11 cellular contexts compared by ENCODE assay signal in genomic region chr11:47178737-47179654, GRCh38. TPM values are rescaled to one million over a fixed set of nuclear protein-coding genes. Genes with fewer than 3 reads are reported as not detected.
DNase-seq lines count a peak whose midpoint lies in the region; ATAC-seq, FAIRE-seq and TF ChIP-seq lines count a peak whose summit lies in the region.
"Had no signal": no experiment of that assay in that cellular context is flagged by ENCODE, and none has a peak within 500 bp of the region (broad histone marks: within the 10 kb centered on the region; RNA-seq: fewer than 3 reads in every experiment).

No MANE protein-coding gene starts in this region.

- no peak for DNase-seq in activated CD8-positive, alpha-beta T cell treated with anti-CD3 and anti-CD28 coated beads, Interleukin-2, amount 10 ng/mL, durations not matched to agents 7 days and 5 days
- no peak for DNase-seq in activated CD8-positive, alpha-beta T cell treated with anti-CD3 and anti-CD28 coated beads for 36 hours
- no peak for DNase-seq in activated naive CD8-positive, alpha-beta T cell treated with anti-CD3 and anti-CD28 coated beads, Interleukin-2, amount 50 U/mL, for 24 hours
- DNase-seq in HepG2 (ENCODE audit: low spot score) = no peak
- DNase-seq in substantia nigra (lab: John Stamatoyannopoulos, UW) = peak in 1 of 49 donors; percentile 19
- DNase-seq in NCI-H1092 (lab: John Stamatoyannopoulos, UW) = no peak
- DNase-seq in omental fat pad (ENCODE audit: low spot score) = no peak
- DNase-seq: cortex of kidney, NCI-H1417 treated with DMSO at 0.1 percent for 48 hours had no signal

- intact Hi-C loops in activated CD8-positive, alpha-beta T cell treated with anti-CD3 and anti-CD28 coated beads for 36 hours (cut with micrococcal nuclease) = loop anchor here (5.0 kb wide), 2 partner anchors 38 to 78 kb away; partner anchors contain the start of gene NR1H3
- intact Hi-C loops in HepG2 (cut with micrococcal nuclease; ENCODE audit: unreplicated experiment) = loop anchor here (1.0 kb wide), 1 partner anchor 37 kb away; no protein-coding TSS in a partner anchor

- peak overlapping the region; percentile 62 for H3K27ac Mint-ChIP-seq in activated CD8-positive, alpha-beta T cell treated with anti-CD3 and anti-CD28 coated beads, Interleukin-2, amount 10 ng/mL, durations not matched to agents 7 days and 5 days
- H3K27ac Mint-ChIP-seq in activated CD8-positive, alpha-beta T cell treated with anti-CD3 and anti-CD28 coated beads for 36 hours = no peak overlapping the region
- H3K27ac Mint-ChIP-seq in activated naive CD8-positive, alpha-beta T cell treated with anti-CD3 and anti-CD28 coated beads, Interleukin-2, amount 50 U/mL, for 24 hours = peak overlapping the region; percentile 59

- H3K9me3 ChIP-seq in HepG2 (ENCODE audit: low read length) = no peaks in the 10 kb centered on the region
- H3K9me3 ChIP-seq: A549 had no signal

- no TSS peak for BruUV-seq in HepG2 (replicated peaks; lab: Mats Ljungman, UMichigan)

- 0 out of 2 replicates have a peak, but pooled peaks cover 2% of the 10 kb centered on the region for H4K20me1 ChIP-seq in HepG2 (ENCODE audit: insufficient read depth, low read length)

- peaks cover 7% of the 10 kb centered on the region for H3K36me3 Mint-ChIP-seq in activated CD8-positive, alpha-beta T cell treated with anti-CD3 and anti-CD28 coated beads, Interleukin-2, amount 10 ng/mL, durations not matched to agents 7 days and 5 days (ENCODE audit: low read depth)
- peaks cover 8% of the 10 kb centered on the region for H3K36me3 Mint-ChIP-seq in activated CD8-positive, alpha-beta T cell treated with anti-CD3 and anti-CD28 coated beads for 36 hours (ENCODE audit: low read depth)
- H3K36me3 Mint-ChIP-seq in activated naive CD8-positive, alpha-beta T cell treated with anti-CD3 and anti-CD28 coated beads, Interleukin-2, amount 50 U/mL, for 24 hours (ENCODE audit: low read depth) = peaks cover 8% of the 10 kb centered on the region

- no peak overlapping the region for H3K4me3 ChIP-seq in HepG2 (replicated peaks in 1 of 3; ENCODE audit: insufficient read depth in 1 of 3, low read depth in 2 of 3, low read length in 3 of 3)
- H3K4me3 ChIP-seq: A549 had no signal

- 96% methylated on average over 10 of the region's 23 CpGs for WGBS in HepG2 (ENCODE audit: low lambda C conversion rate)

- ATAC-seq in activated CD8-positive, alpha-beta T cell treated with anti-CD3 and anti-CD28 coated beads, Interleukin-2, amount 10 ng/mL, durations not matched to agents 7 days and 5 days = no peak
- ATAC-seq in activated CD8-positive, alpha-beta T cell treated with anti-CD3 and anti-CD28 coated beads for 36 hours = no peak
- no peak for ATAC-seq in activated naive CD8-positive, alpha-beta T cell treated with anti-CD3 and anti-CD28 coated beads, Interleukin-2, amount 50 U/mL, for 24 hours
- ATAC-seq in HepG2 (no peak), HG03469 (IDR thresholded peaks at IDR 0.05; ENCODE audit: unreplicated experiment) (no peak), omental fat pad (ENCODE audit: low FRiP score) (no peak)

- no peak for TF ChIP-seq POLR2A in HepG2 (IDR thresholded peaks at IDR 0.05; ENCODE audit: insufficient read depth in 1 of 2, low read depth in 2 of 2, low read length in 2 of 2)

- in situ Hi-C loops in HepG2 (cut with HindIII; ENCODE audit: extremely low pct_ligation_motif_present, low pct_unique_long_range_greater_than_20kb) = loop anchor here (5.0 kb wide), 2 partner anchors 68 to 173 kb away; partner anchors contain the start of genes ACP2 and MYBPC3

- H3K27me3 Mint-ChIP-seq in activated CD8-positive, alpha-beta T cell treated with anti-CD3 and anti-CD28 coated beads, Interleukin-2, amount 10 ng/mL, durations not matched to agents 7 days and 5 days (ENCODE audit: low read depth) = peaks cover 2% of the 10 kb centered on the region
- no peaks in the 10 kb centered on the region for H3K27me3 Mint-ChIP-seq in activated CD8-positive, alpha-beta T cell treated with anti-CD3 and anti-CD28 coated beads for 36 hours
- peaks cover 5% of the 10 kb centered on the region for H3K27me3 Mint-ChIP-seq in activated naive CD8-positive, alpha-beta T cell treated with anti-CD3 and anti-CD28 coated beads, Interleukin-2, amount 50 U/mL, for 24 hours

- POLR2A ChIA-PET in activated CD8-positive, alpha-beta T cell treated with anti-CD3 and anti-CD28 coated beads, Interleukin-2, amount 10 ng/mL, durations not matched to agents 7 days and 5 days (lab: Charles Lee) = interaction anchor here (0.8 to 3.0 kb wide), 7 partner anchors 24 to 122 kb away, joined by 3 to 29 read pairs (median 3); partner anchors contain the start of genes ACP2 and DDB2
- POLR2A ChIA-PET in activated CD8-positive, alpha-beta T cell treated with anti-CD3 and anti-CD28 coated beads for 36 hours (lab: Charles Lee) = interaction anchor here (0.6 to 5.5 kb wide), 4 partner anchors 8 to 232 kb away, joined by 3 to 41 read pairs (median 9); partner anchors contain the start of genes ACP2, DDB2 and PACSIN3
- POLR2A ChIA-PET in HepG2 (lab: Yijun Ruan, JAX) = interaction anchor here (1.4 to 4.7 kb wide), 8 partner anchors 9 to 89 kb away, joined by 3 to 81 read pairs (median 28); partner anchors contain the start of genes ACP2, DDB2, NR1H3 and PACSIN3

- H3K27ac ChIP-seq in HepG2 (ENCODE audit: extremely low read length, insufficient read depth, low read length) = peak overlapping the region; percentile 84
- H3K27ac ChIP-seq in substantia nigra (ENCODE audit: low read depth, low read length, poor library complexity, severe bottlenecking) = peak overlapping the region; percentile 100

- no peaks in the 10 kb centered on the region for H3K9me3 Mint-ChIP-seq in activated CD8-positive, alpha-beta T cell treated with anti-CD3 and anti-CD28 coated beads, Interleukin-2, amount 10 ng/mL, durations not matched to agents 7 days and 5 days (ENCODE audit: insufficient read depth)
- no peaks in the 10 kb centered on the region for H3K9me3 Mint-ChIP-seq in activated CD8-positive, alpha-beta T cell treated with anti-CD3 and anti-CD28 coated beads for 36 hours
- no peaks in the 10 kb centered on the region for H3K9me3 Mint-ChIP-seq in activated naive CD8-positive, alpha-beta T cell treated with anti-CD3 and anti-CD28 coated beads, Interleukin-2, amount 50 U/mL, for 24 hours

- no peak overlapping the region for H2AFZ ChIP-seq in HepG2 (ENCODE audit: low read length)

- no peak overlapping the region for H3K4me3 Mint-ChIP-seq in activated CD8-positive, alpha-beta T cell treated with anti-CD3 and anti-CD28 coated beads, Interleukin-2, amount 10 ng/mL, durations not matched to agents 7 days and 5 days
- H3K4me3 Mint-ChIP-seq in activated CD8-positive, alpha-beta T cell treated with anti-CD3 and anti-CD28 coated beads for 36 hours = no peak overlapping the region
- no peak overlapping the region for H3K4me3 Mint-ChIP-seq in activated naive CD8-positive, alpha-beta T cell treated with anti-CD3 and anti-CD28 coated beads, Interleukin-2, amount 50 U/mL, for 24 hours

- TF ChIP-seq CTCF in activated CD8-positive, alpha-beta T cell treated with anti-CD3 and anti-CD28 coated beads for 36 hours (IDR thresholded peaks at IDR 0.05) = no peak
- TF ChIP-seq CTCF in HepG2 (CRISPR knock-in tag; IDR thresholded peaks at IDR 0.05) = no peak
- TF ChIP-seq CTCF in omental fat pad (IDR thresholded peaks at IDR 0.05) = no peak

- H3K79me2 ChIP-seq in HepG2 (ENCODE audit: insufficient read depth, low read length) = peaks cover 41% of the 10 kb centered on the region

- CTCF ChIA-PET in activated CD8-positive, alpha-beta T cell treated with anti-CD3 and anti-CD28 coated beads, Interleukin-2, amount 10 ng/mL, durations not matched to agents 7 days and 5 days (lab: Charles Lee) = interaction anchor here (0.6 to 4.8 kb wide), 20 partner anchors 8 to 276 kb away, joined by 3 to 54 read pairs (median 5); partner anchors contain the start of genes ACP2, DDB2 and NR1H3
- CTCF ChIA-PET in activated CD8-positive, alpha-beta T cell treated with anti-CD3 and anti-CD28 coated beads for 36 hours (lab: Charles Lee) = interaction anchor here (0.6 to 5.1 kb wide), 28 partner anchors 9 to 286 kb away, joined by 3 to 46 read pairs (median 4); partner anchors contain the start of genes ACP2, DDB2, MADD and NR1H3
- CTCF ChIA-PET in HepG2 (lab: Yijun Ruan, JAX; ENCODE audit: low intra/inter-chr PET ratio, low total read pairs) = interaction anchor here (0.8 to 3.9 kb wide), 3 partner anchors 80 to 177 kb away, joined by 3 to 27 read pairs (median 4); partner anchors contain the start of gene NR1H3

- TF ChIP-seq RAD21 in HepG2 (CRISPR knock-in tag; IDR thresholded peaks at IDR 0.05) = no peak

- H3K4me1 Mint-ChIP-seq in activated CD8-positive, alpha-beta T cell treated with anti-CD3 and anti-CD28 coated beads, Interleukin-2, amount 10 ng/mL, durations not matched to agents 7 days and 5 days (ENCODE audit: low read depth) = peaks cover 29% of the 10 kb centered on the region
- peaks cover 25% of the 10 kb centered on the region for H3K4me1 Mint-ChIP-seq in activated CD8-positive, alpha-beta T cell treated with anti-CD3 and anti-CD28 coated beads for 36 hours (ENCODE audit: low read depth)
- H3K4me1 Mint-ChIP-seq in activated naive CD8-positive, alpha-beta T cell treated with anti-CD3 and anti-CD28 coated beads, Interleukin-2, amount 50 U/mL, for 24 hours = peaks cover 25% of the 10 kb centered on the region

- TF ChIP-seq EP300 in HepG2 (IDR thresholded peaks at IDR 0.05; ENCODE audit: low read depth in 2 of 2, low read length in 2 of 2) (no peak), HepG2 (CRISPR knock-in tag; IDR thresholded peaks at IDR 0.05; ENCODE audit: borderline replicate concordance) (no peak)

- H3K4me1 ChIP-seq in HepG2 (ENCODE audit: insufficient read depth, low read length) = peaks cover 58% of the 10 kb centered on the region

- no peak for FAIRE-seq in HepG2 (lab: Jason Lieb, UNC)
- FAIRE-seq: A549 had no signal

- H3K27me3 ChIP-seq in HepG2 (ENCODE audit: control insufficient read depth in 1 of 2, insufficient read depth in 2 of 2, low read length in 2 of 2) = no peaks in the 10 kb centered on the region; a peak in 1 of 5 replicates

- peaks cover 21 to 38% of the 10 kb centered on the region in 2 experiments for H3K36me3 ChIP-seq in HepG2 (replicated peaks in 1 of 2; ENCODE audit: control insufficient read depth in 1 of 2, insufficient read depth in 2 of 2, low read length in 2 of 2)

- H3K9ac ChIP-seq in HepG2 (ENCODE audit: insufficient read depth, low read depth, low read length) = peak overlapping the region; percentile 27; the same call in 1 of the 2 replicates

- H3K4me2 ChIP-seq in HepG2 (ENCODE audit: low read depth, low read length) = no peak overlapping the region
- H3K4me2 ChIP-seq: A549 had no signal

RNA-seq across cellular contexts. Expression of gene ARFGAP2, which starts 2.3 kb away (rescaled TPM):
- 100 to 1,000 TPM in 1 of 2 experiments, 10 to 100 TPM in 1; 89.6 to 102 TPM for total RNA-seq in activated CD8-positive, alpha-beta T cell treated with anti-CD3 and anti-CD28 coated beads, Interleukin-2, amount 10 ng/mL, durations not matched to agents 7 days and 5 days
- total RNA-seq in activated CD8-positive, alpha-beta T cell treated with anti-CD3 and anti-CD28 coated beads for 36 hours = 10 to 100 TPM; 70.1 to 71.7 TPM
- total RNA-seq in HepG2 (2016; rRNA removed; fragmentation: Illumina TruSeq; extraction: Trizol) = 67.9 and 75.3 TPM in 2 replicates
- total RNA-seq in HepG2 (2016; cell fraction: cytosol; rRNA removed; fragmentation: Illumina TruSeq; extraction: Trizol; ENCODE audit: low read depth) = 26.0 and 28.5 TPM in 2 replicates
- 60.7 and 78.7 TPM in 2 replicates for total RNA-seq in HepG2 (2016; cell fraction: insoluble cytoplasmic fraction; rRNA removed; fragmentation: Illumina TruSeq; extraction: Trizol)
- total RNA-seq in HepG2 (2016; cell fraction: membrane; rRNA removed; fragmentation: Illumina TruSeq; extraction: Trizol) = 25.6 and 29.2 TPM in 2 replicates
- 63.0 and 73.9 TPM in 2 replicates for total RNA-seq in HepG2 (2016; cell fraction: nucleus; rRNA removed; fragmentation: Illumina TruSeq; extraction: Trizol)
- polyA plus RNA-seq in HepG2 (2011; rRNA removed) = 32.3 and 40.5 TPM in 2 replicates
- 49.9 and 52.5 TPM in 2 replicates for polyA plus RNA-seq in HepG2 (2011; cell fraction: cytosol; rRNA removed)
- 135 and 137 TPM in 2 replicates for polyA plus RNA-seq in HepG2 (2011; cell fraction: nucleus; rRNA removed)
- 36.2 and 56.4 TPM in 2 replicates for polyA plus RNA-seq in HepG2 (2012)
- polyA plus RNA-seq in HepG2 (2016; cell fraction: cytosol; fragmentation: Illumina TruSeq; extraction: Trizol; ENCODE audit: low read depth) = 5.1 and 6.2 TPM in 2 replicates
- 34.1 and 42.3 TPM in 2 replicates for polyA plus RNA-seq in HepG2 (2016; cell fraction: insoluble cytoplasmic fraction; fragmentation: Illumina TruSeq; extraction: Trizol; ENCODE audit: low read depth)
- 10.4 and 11.9 TPM in 2 replicates for polyA plus RNA-seq in HepG2 (2016; cell fraction: membrane; fragmentation: Illumina TruSeq; extraction: Trizol; ENCODE audit: low read depth)
- polyA plus RNA-seq in HepG2 (2016; cell fraction: nucleus; fragmentation: Illumina TruSeq; extraction: Trizol; ENCODE audit: insufficient read depth, low read depth) = 93.3 and 105 TPM in 2 replicates
- polyA minus RNA-seq in HepG2 (2011; rRNA and poly(A)+ RNA removed; ENCODE audit: low replicate concordance) = 128 and 215 TPM in 2 replicates
- polyA minus RNA-seq in HepG2 (2011; cell fraction: cytosol; rRNA and poly(A)+ RNA removed) = 18.9 and 27.2 TPM in 2 replicates
- polyA minus RNA-seq in HepG2 (2011; cell fraction: nucleus; rRNA and poly(A)+ RNA removed) = 108 and 119 TPM in 2 replicates
- 100 to 1,000 TPM in 3 of 4 donors, 10 to 100 TPM in 1; 82.3 to 179 (median 108) TPM for total RNA-seq in omental fat pad

RNA-seq across cellular contexts. Expression of gene PACSIN3, which starts 7.2 kb away (rescaled TPM):
- 1 to 10 TPM; 2.0 to 2.1 TPM for total RNA-seq in activated CD8-positive, alpha-beta T cell treated with anti-CD3 and anti-CD28 coated beads, Interleukin-2, amount 10 ng/mL, durations not matched to agents 7 days and 5 days
- 1 to 10 TPM; 4.7 to 8.0 TPM for total RNA-seq in activated CD8-positive, alpha-beta T cell treated with anti-CD3 and anti-CD28 coated beads for 36 hours
- total RNA-seq in HepG2 (2016; rRNA removed; fragmentation: Illumina TruSeq; extraction: Trizol) (86.4 and 93.3 TPM in 2 replicates), omental fat pad (10 to 100 TPM; 11.2 to 47.4 (median 16.8) TPM)
- 23.5 and 25.6 TPM in 2 replicates for total RNA-seq in HepG2 (2016; cell fraction: cytosol; rRNA removed; fragmentation: Illumina TruSeq; extraction: Trizol; ENCODE audit: low read depth)
- total RNA-seq in HepG2 (2016; cell fraction: insoluble cytoplasmic fraction; rRNA removed; fragmentation: Illumina TruSeq; extraction: Trizol) = 85.9 and 101 TPM in 2 replicates
- 44.9 and 52.0 TPM in 2 replicates for total RNA-seq in HepG2 (2016; cell fraction: membrane; rRNA removed; fragmentation: Illumina TruSeq; extraction: Trizol)
- total RNA-seq in HepG2 (2016; cell fraction: nucleus; rRNA removed; fragmentation: Illumina TruSeq; extraction: Trizol) = 48.3 and 58.6 TPM in 2 replicates
- 47.9 and 56.8 TPM in 2 replicates for polyA plus RNA-seq in HepG2 (2011; rRNA removed)
- 46.8 and 58.3 TPM in 2 replicates for polyA plus RNA-seq in HepG2 (2011; cell fraction: cytosol; rRNA removed)
- 69.7 and 70.5 TPM in 2 replicates for polyA plus RNA-seq in HepG2 (2011; cell fraction: nucleus; rRNA removed)
- 37.6 and 45.0 TPM in 2 replicates for polyA plus RNA-seq in HepG2 (2012)
- 19.9 and 22.2 TPM in 2 replicates for polyA plus RNA-seq in HepG2 (2016; cell fraction: cytosol; fragmentation: Illumina TruSeq; extraction: Trizol; ENCODE audit: low read depth)
- polyA plus RNA-seq in HepG2 (2016; cell fraction: insoluble cytoplasmic fraction; fragmentation: Illumina TruSeq; extraction: Trizol; ENCODE audit: low read depth) = 75.8 and 91.5 TPM in 2 replicates
- polyA plus RNA-seq in HepG2 (2016; cell fraction: membrane; fragmentation: Illumina TruSeq; extraction: Trizol; ENCODE audit: low read depth) = 36.6 and 40.8 TPM in 2 replicates
- polyA plus RNA-seq in HepG2 (2016; cell fraction: nucleus; fragmentation: Illumina TruSeq; extraction: Trizol; ENCODE audit: insufficient read depth, low read depth) = 92.3 and 96.2 TPM in 2 replicates
- polyA minus RNA-seq in HepG2 (2011; rRNA and poly(A)+ RNA removed; ENCODE audit: low replicate concordance) = 46.1 and 86.9 TPM in 2 replicates
- polyA minus RNA-seq in HepG2 (2011; cell fraction: cytosol; rRNA and poly(A)+ RNA removed) = 31.6 and 35.2 TPM in 2 replicates
- 26.5 and 27.4 TPM in 2 replicates for polyA minus RNA-seq in HepG2 (2011; cell fraction: nucleus; rRNA and poly(A)+ RNA removed)

RNA-seq across cellular contexts. Expression of gene DDB2, which starts 35.8 kb away (rescaled TPM):
- 100 to 1,000 TPM; 164 to 171 TPM for total RNA-seq in activated CD8-positive, alpha-beta T cell treated with anti-CD3 and anti-CD28 coated beads, Interleukin-2, amount 10 ng/mL, durations not matched to agents 7 days and 5 days
- 100 to 1,000 TPM; 189 to 200 TPM for total RNA-seq in activated CD8-positive, alpha-beta T cell treated with anti-CD3 and anti-CD28 coated beads for 36 hours
- total RNA-seq in HepG2 (2016; rRNA removed; fragmentation: Illumina TruSeq; extraction: Trizol) (83.4 and 88.1 TPM in 2 replicates), omental fat pad (10 to 100 TPM; 12.1 to 27.6 (median 14.2) TPM)
- total RNA-seq in HepG2 (2016; cell fraction: cytosol; rRNA removed; fragmentation: Illumina TruSeq; extraction: Trizol; ENCODE audit: low read depth) = 42.2 and 43.5 TPM in 2 replicates
- 83.5 and 97.1 TPM in 2 replicates for total RNA-seq in HepG2 (2016; cell fraction: insoluble cytoplasmic fraction; rRNA removed; fragmentation: Illumina TruSeq; extraction: Trizol)
- total RNA-seq in HepG2 (2016; cell fraction: membrane; rRNA removed; fragmentation: Illumina TruSeq; extraction: Trizol) = 57.3 and 60.8 TPM in 2 replicates
- 58.4 and 60.1 TPM in 2 replicates for total RNA-seq in HepG2 (2016; cell fraction: nucleus; rRNA removed; fragmentation: Illumina TruSeq; extraction: Trizol)
- 66.8 and 71.4 TPM in 2 replicates for polyA plus RNA-seq in HepG2 (2011; rRNA removed)
- polyA plus RNA-seq in HepG2 (2011; cell fraction: cytosol; rRNA removed) = 52.8 and 58.0 TPM in 2 replicates
- polyA plus RNA-seq in HepG2 (2011; cell fraction: nucleus; rRNA removed) = 181 and 193 TPM in 2 replicates
- polyA plus RNA-seq in HepG2 (2012) = 46.8 and 59.0 TPM in 2 replicates
- polyA plus RNA-seq in HepG2 (2016; cell fraction: cytosol; fragmentation: Illumina TruSeq; extraction: Trizol; ENCODE audit: low read depth) = 33.5 and 35.4 TPM in 2 replicates
- polyA plus RNA-seq in HepG2 (2016; cell fraction: insoluble cytoplasmic fraction; fragmentation: Illumina TruSeq; extraction: Trizol; ENCODE audit: low read depth) = 91.3 and 93.6 TPM in 2 replicates
- polyA plus RNA-seq in HepG2 (2016; cell fraction: membrane; fragmentation: Illumina TruSeq; extraction: Trizol; ENCODE audit: low read depth) = 43.2 and 43.8 TPM in 2 replicates
- polyA plus RNA-seq in HepG2 (2016; cell fraction: nucleus; fragmentation: Illumina TruSeq; extraction: Trizol; ENCODE audit: insufficient read depth, low read depth) = 125 and 136 TPM in 2 replicates
- polyA minus RNA-seq in HepG2 (2011; rRNA and poly(A)+ RNA removed; ENCODE audit: low replicate concordance) = 62.5 and 94.9 TPM in 2 replicates
- polyA minus RNA-seq in HepG2 (2011; cell fraction: cytosol; rRNA and poly(A)+ RNA removed) = 19.2 and 26.2 TPM in 2 replicates
- 62.4 and 65.9 TPM in 2 replicates for polyA minus RNA-seq in HepG2 (2011; cell fraction: nucleus; rRNA and poly(A)+ RNA removed)
